Comparison of ENCODE assay signal across 5 cellular contexts in the genomic region with DNA sequence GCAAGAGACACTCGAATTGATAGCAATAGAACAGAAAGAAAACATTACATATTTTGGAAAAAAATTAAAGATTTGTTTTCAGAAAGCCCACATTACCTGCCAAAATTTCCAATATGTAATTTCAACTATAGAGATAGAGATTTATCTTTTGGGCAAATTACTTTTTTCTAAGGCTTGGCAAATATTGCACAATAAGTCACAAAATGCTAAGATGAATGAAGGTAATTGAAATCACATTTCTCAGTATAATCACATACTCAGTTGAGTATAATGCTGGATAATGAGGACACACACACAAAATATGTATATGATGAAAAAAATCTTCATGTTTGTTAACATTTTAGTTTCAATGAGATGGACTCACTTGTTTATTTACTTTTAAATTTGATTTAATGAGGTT.
"Had no signal": no experiment of that assay in that cellular context is flagged by ENCODE, and none has a peak within 500 bp of the region (broad histone marks: within the 10 kb centered on the region; RNA-seq: fewer than 3 reads in every experiment).

No MANE protein-coding gene starts in this region.

- FAIRE-seq: HTR-8/SVneo, K562 had no signal

- H3K27ac ChIP-seq: HL-60 had no signal

- DNase-seq: KBM-7, KG1 had no signal

- H3K4me3 ChIP-seq: K562 had no signal

- ATAC-seq: K562 had no signal
